Comparison of ENCODE assay signal across 9 cellular contexts in genomic region chr2:101741775-101742520, GRCh38. TPM values are rescaled to one million over a fixed set of nuclear protein-coding genes. Genes with fewer than 3 reads are reported as not detected.
DNase-seq lines count a peak whose midpoint lies in the region; ATAC-seq and TF ChIP-seq lines count a peak whose summit lies in the region.
"Had no signal": no experiment of that assay in that cellular context is flagged by ENCODE, and none has a peak within 500 bp of the region (broad histone marks: within the 10 kb centered on the region; RNA-seq: fewer than 3 reads in every experiment).

No MANE protein-coding gene starts in this region.

- H3K4me1 ChIP-seq in CD8-positive, alpha-beta memory T cell (ENCODE audit: insufficient read depth, low read length) = peaks cover 75% of the 10 kb centered on the region
- peaks cover 24 to 83% (median 27%) of the 10 kb centered on the region in 3 donors for H3K4me1 ChIP-seq in gastroesophageal sphincter
- peaks cover 0 to 23% (median 7%) of the 10 kb centered on the region in 4 donors for H3K4me1 ChIP-seq in Peyer's patch

- WGBS in gastroesophageal sphincter (ENCODE audit: low coverage in 1 of 2), 2 donors = 29 to 30% methylated on average over 7 to 9 of the region's 9 CpGs

- H3K27ac ChIP-seq in CD8-positive, alpha-beta memory T cell (ENCODE audit: low read depth, low read length) = no peak overlapping the region
- H3K27ac ChIP-seq in gastroesophageal sphincter = peak overlapping the region in 3 of 4 donors; percentile 31 to 44 (median 39)
- no peak overlapping the region for H3K27ac ChIP-seq in Peyer's patch

- TF ChIP-seq POLR2A in gastroesophageal sphincter (IDR thresholded peaks at IDR 0.05) (no peak), Peyer's patch (IDR thresholded peaks at IDR 0.05) (no peak)

- H3K27me3 ChIP-seq in CD8-positive, alpha-beta memory T cell (ENCODE audit: insufficient read depth, low read length, poor library complexity, severe bottlenecking) = no peaks in the 10 kb centered on the region
- H3K27me3 ChIP-seq in gastroesophageal sphincter (no peaks in the 10 kb centered on the region), Peyer's patch (no peaks in the 10 kb centered on the region)

- no peaks in the 10 kb centered on the region for H3K27me3 Mint-ChIP-seq in CD8-positive, alpha-beta memory T cell
- H3K27me3 Mint-ChIP-seq in osteocyte (ENCODE audit: unreplicated experiment) = no peaks in the 10 kb centered on the region

- ATAC-seq in SK-N-SH treated with all-trans-retinoic acid at 6 μM for 48 hours (peak; percentile 31), gastroesophageal sphincter (peak; percentile 41)

- POLR2A ChIA-PET in CD8-positive, alpha-beta memory T cell (lab: Charles Lee) = no interaction called here

- TF ChIP-seq CTCF in gastroesophageal sphincter (IDR thresholded peaks at IDR 0.05) (no peak), osteocyte (IDR thresholded peaks at IDR 0.05) (no peak), Peyer's patch (IDR thresholded peaks at IDR 0.05) (no peak)

- peaks cover 80 to 94% (median 92%) of the 10 kb centered on the region in 3 donors for H3K4me1 Mint-ChIP-seq in CD8-positive, alpha-beta memory T cell
- H3K4me1 Mint-ChIP-seq in osteocyte (ENCODE audit: unreplicated experiment) = peaks cover 73% of the 10 kb centered on the region

- CTCF ChIA-PET in CD8-positive, alpha-beta memory T cell (lab: Charles Lee) = no interaction called here

- no peaks in the 10 kb centered on the region for H3K9me3 Mint-ChIP-seq in CD8-positive, alpha-beta memory T cell
- H3K9me3 Mint-ChIP-seq in osteocyte (ENCODE audit: unreplicated experiment) = no peaks in the 10 kb centered on the region

- no peak for TF ChIP-seq EP300 in gastroesophageal sphincter (IDR thresholded peaks at IDR 0.05)

- H3K9me3 ChIP-seq in CD8-positive, alpha-beta memory T cell (ENCODE audit: low read length) = no peaks in the 10 kb centered on the region
- no peaks in the 10 kb centered on the region for H3K9me3 ChIP-seq in gastroesophageal sphincter
- no peaks in the 10 kb centered on the region for H3K9me3 ChIP-seq in Peyer's patch

- H3K27ac Mint-ChIP-seq in CD8-positive, alpha-beta memory T cell = peak overlapping the region in 7 of 8 donors; percentile 24 to 85 (median 63)
- H3K27ac Mint-ChIP-seq in osteocyte (ENCODE audit: unreplicated experiment) = peak overlapping the region; percentile 90

- H3K4me3 ChIP-seq in CD8-positive, alpha-beta memory T cell (ENCODE audit: low read length) = no peak overlapping the region
- no peak overlapping the region for H3K4me3 ChIP-seq in gastroesophageal sphincter
- H3K4me3 ChIP-seq in Peyer's patch = no peak overlapping the region

- peaks cover 0 to 4% (median 0%) of the 10 kb centered on the region in 3 donors for H3K36me3 Mint-ChIP-seq in CD8-positive, alpha-beta memory T cell
- H3K36me3 Mint-ChIP-seq in osteocyte (ENCODE audit: unreplicated experiment) = peaks cover 4% of the 10 kb centered on the region

- no peaks in the 10 kb centered on the region for H3K36me3 ChIP-seq in CD8-positive, alpha-beta memory T cell (ENCODE audit: insufficient read depth, low read length)
- H3K36me3 ChIP-seq in gastroesophageal sphincter = no peaks in the 10 kb centered on the region
- no peaks in the 10 kb centered on the region for H3K36me3 ChIP-seq in Peyer's patch

- DNase-seq in CD8-positive, alpha-beta memory T cell = no peak
- DNase-seq in osteocyte (ENCODE audit: extremely low spot score, unreplicated experiment) (no peak), COLO829 (ENCODE audit: low spot score) (no peak), Peyer's patch (no peak), SHP77 (lab: John Stamatoyannopoulos, UW) (no peak), NCI-H82 (lab: John Stamatoyannopoulos, UW) (no peak)
- DNase-seq: NCI-H526 treated with DMSO at 0.1 percent for 48 hours had no signal

- H3K4me3 Mint-ChIP-seq in CD8-positive, alpha-beta memory T cell = peak overlapping the region in 4 of 7 donors; percentile 13 to 68 (median 46)
- H3K4me3 Mint-ChIP-seq in osteocyte (ENCODE audit: unreplicated experiment) = peak overlapping the region; percentile 28

TF ChIP-seq in SK-N-SH treated with all-trans-retinoic acid at 6 μM for 48 hours, 23 proteins besides CTCF, POLR2A, EP300 and RAD21:
- no peak for TF ChIP-seq ESRRG (CRISPR knock-in tag; IDR thresholded peaks at IDR 0.05)
- TF ChIP-seq PPARA (CRISPR knock-in tag; IDR thresholded peaks at IDR 0.05; ENCODE audit: borderline replicate concordance) = no peak
- no peak for TF ChIP-seq TOX (CRISPR knock-in tag; IDR thresholded peaks at IDR 0.05; ENCODE audit: borderline replicate concordance)
- TF ChIP-seq POU6F1 (CRISPR knock-in tag; IDR thresholded peaks at IDR 0.05; ENCODE audit: borderline replicate concordance, low read depth) = no peak
- no peak for TF ChIP-seq CSDC2 (CRISPR knock-in tag; IDR thresholded peaks at IDR 0.05)
- no peak for TF ChIP-seq PATZ1 (CRISPR knock-in tag; IDR thresholded peaks at IDR 0.05; ENCODE audit: borderline replicate concordance)
- no peak for TF ChIP-seq CREB5 (CRISPR knock-in tag; IDR thresholded peaks at IDR 0.05; ENCODE audit: low read depth)
- TF ChIP-seq TCF4 (CRISPR knock-in tag; IDR thresholded peaks at IDR 0.05; ENCODE audit: borderline replicate concordance) = no peak
- no peak for TF ChIP-seq ZNF565 (CRISPR knock-in tag; conservative IDR thresholded peaks at IDR 0.05; ENCODE audit: low read depth)
- no peak for TF ChIP-seq ARNTL (CRISPR knock-in tag; IDR thresholded peaks at IDR 0.05; ENCODE audit: borderline replicate concordance, low read depth)
- no peak for TF ChIP-seq CSRNP3 (CRISPR knock-in tag; IDR thresholded peaks at IDR 0.05)
- no peak for TF ChIP-seq GLIS3 (CRISPR knock-in tag; IDR thresholded peaks at IDR 0.05)
- TF ChIP-seq RARB (CRISPR knock-in tag; IDR thresholded peaks at IDR 0.05) = no peak

RNA-seq across cellular contexts. Expression of gene MAP4K4, which starts 44.4 kb away (rescaled TPM):
- total RNA-seq in CD8-positive, alpha-beta memory T cell = 10 to 100 TPM; 30.8 to 36.0 TPM
- polyA plus RNA-seq in CD8-positive, alpha-beta memory T cell = 13.5 TPM
- total RNA-seq in gastroesophageal sphincter = 10 to 100 TPM; 35.8 to 59.5 (median 48.9) TPM
- 123 and 126 TPM in 2 replicates for total RNA-seq in osteocyte
- 10 to 100 TPM; 14.2 to 65.2 (median 29.1) TPM for total RNA-seq in Peyer's patch

Comparison
In these comparisons a context has a peak if more than half of its experiments do, and no peak if none do; other contexts are left out.
1. H3K27ac ChIP-seq: peak in gastroesophageal sphincter (3 of 4); none in CD8-positive, alpha-beta memory T cell (single experiment) and Peyer's patch (0 of 4).